Comparison of ENCODE assay signal across 18 cellular contexts in the genomic region with DNA sequence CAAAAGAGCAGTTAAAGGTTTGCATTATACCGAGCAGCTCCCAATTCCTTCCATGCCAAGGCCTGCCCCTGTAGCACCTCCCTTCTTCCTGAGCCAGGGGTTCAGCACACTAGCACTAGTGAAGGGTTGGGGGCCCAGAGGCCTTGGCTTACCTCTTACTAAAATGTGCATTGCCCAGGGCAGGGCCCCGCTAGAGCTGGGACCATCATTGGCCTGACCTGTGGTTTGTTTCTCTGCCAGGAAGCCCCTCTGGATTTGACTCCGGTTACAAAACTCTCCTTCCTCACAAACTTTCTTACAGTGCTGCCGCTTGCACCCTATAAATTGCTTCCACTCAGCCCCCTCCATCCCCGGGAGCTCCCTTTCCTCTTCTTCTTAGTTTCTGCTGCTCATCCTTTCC. TPM values are rescaled to one million over a fixed set of nuclear protein-coding genes. Genes with fewer than 3 reads are reported as not detected.
DNase-seq lines count a peak whose midpoint lies in the region; ATAC-seq and TF ChIP-seq lines count a peak whose summit lies in the region.
"Had no signal": no experiment of that assay in that cellular context is flagged by ENCODE, and none has a peak within 500 bp of the region (broad histone marks: within the 10 kb centered on the region; RNA-seq: fewer than 3 reads in every experiment).

No MANE protein-coding gene starts in this region.

- H3K36me3 Mint-ChIP-seq in MCF 10A (ENCODE audit: insufficient read depth, unreplicated experiment) (peaks cover 31% of the 10 kb centered on the region), endothelial cell (ENCODE audit: low read depth, unreplicated experiment) (peaks cover 28% of the 10 kb centered on the region), neural crest cell (ENCODE audit: low read depth) (peaks cover 2% of the 10 kb centered on the region)

- H3K27ac ChIP-seq in mammary epithelial cell (ENCODE audit: insufficient read depth, low read depth, low read length) (no peak overlapping the region), upper lobe of left lung (peak overlapping the region in 3 of 4 donors; percentile 5 to 29 (median 28))
- H3K27ac ChIP-seq: neutrophil, thoracic aorta had no signal

- 94% methylated on average over 4 of the region's 5 CpGs for WGBS in mammary epithelial cell (ENCODE audit: low coverage, missing lambda C conversion rate)
- 85 to 86% methylated on average over 5 of the region's 5 CpGs for WGBS in upper lobe of left lung, 2 donors

- CTCF ChIA-PET in MCF 10A (lab: Yijun Ruan, JAX) (no interaction called here), mammary epithelial cell (lab: Charles Lee; ENCODE audit: low non-redundant PET) (no interaction called here)

- peak overlapping the region; percentile 46 for H3K27ac Mint-ChIP-seq in MCF 10A (ENCODE audit: low read depth, unreplicated experiment)
- H3K27ac Mint-ChIP-seq in endothelial cell (ENCODE audit: unreplicated experiment) = peak overlapping the region; percentile 11
- peak overlapping the region; percentile 1 for H3K27ac Mint-ChIP-seq in neural crest cell (ENCODE audit: unreplicated experiment)
- H3K27ac Mint-ChIP-seq: activated CD4-positive, alpha-beta memory T cell treated with anti-CD3 and anti-CD28 coated beads, Interleukin-2, amount 10 ng/mL, durations not matched to agents 7 days and 5 days had no signal

- peaks cover 8% of the 10 kb centered on the region for H4K20me1 ChIP-seq in mammary epithelial cell (ENCODE audit: insufficient read depth, low read length)

- TF ChIP-seq CTCF in MCF 10A (IDR thresholded peaks at IDR 0.05; ENCODE audit: unreplicated experiment) (no peak), mammary epithelial cell (conservative IDR thresholded peaks at IDR 0.05 in 1 of 2, IDR thresholded peaks at IDR 0.05 in 1 of 2; ENCODE audit: extremely low read depth in 1 of 2, insufficient read depth in 1 of 2, low read depth in 1 of 2, low read length in 2 of 2) (no peak), endothelial cell (IDR thresholded peaks at IDR 0.05; ENCODE audit: unreplicated experiment) (no peak), neural crest cell (conservative IDR thresholded peaks at IDR 0.05) (no peak), upper lobe of left lung (IDR thresholded peaks at IDR 0.05) (no peak)

- H3K4me3 Mint-ChIP-seq in MCF 10A (ENCODE audit: unreplicated experiment) (no peak overlapping the region), endothelial cell (ENCODE audit: unreplicated experiment) (no peak overlapping the region), neural crest cell (no peak overlapping the region)
- H3K4me3 Mint-ChIP-seq: activated CD4-positive, alpha-beta memory T cell treated with anti-CD3 and anti-CD28 coated beads, Interleukin-2, amount 10 ng/mL, durations not matched to agents 7 days and 5 days; CD8-positive, alpha-beta T cell had no signal

- intact Hi-C loops in MCF 10A (cut with micrococcal nuclease) (no loop called here), mammary epithelial cell (cut with micrococcal nuclease) (loop anchor here (10.0 kb wide), 1 partner anchor 71 kb away; no protein-coding TSS in a partner anchor)

- BruUV-seq in MCF 10A (replicated peaks; lab: Mats Ljungman, UMichigan) = no TSS peak
- no TSS peak for BruUV-seq in mammary epithelial cell (replicated peaks; lab: Mats Ljungman, UMichigan)

- peaks cover 51% of the 10 kb centered on the region for H3K4me1 ChIP-seq in mammary epithelial cell (ENCODE audit: insufficient read depth, low read length)
- H3K4me1 ChIP-seq in upper lobe of left lung = peaks cover 63 to 70% (median 64%) of the 10 kb centered on the region in 4 donors

- peaks cover 33% of the 10 kb centered on the region for H3K36me3 ChIP-seq in mammary epithelial cell (ENCODE audit: insufficient read depth, low read length)
- H3K36me3 ChIP-seq in upper lobe of left lung = peaks cover 0 to 44% (median 8%) of the 10 kb centered on the region in 4 donors

- H3K27me3 Mint-ChIP-seq in MCF 10A (ENCODE audit: insufficient read depth, unreplicated experiment) = no peaks in the 10 kb centered on the region
- H3K27me3 Mint-ChIP-seq in endothelial cell (ENCODE audit: unreplicated experiment) = peaks cover 7% of the 10 kb centered on the region
- no peaks in the 10 kb centered on the region for H3K27me3 Mint-ChIP-seq in neural crest cell (ENCODE audit: low read depth)
- H3K27me3 Mint-ChIP-seq: activated CD4-positive, alpha-beta memory T cell treated with anti-CD3 and anti-CD28 coated beads, Interleukin-2, amount 10 ng/mL, durations not matched to agents 7 days and 5 days had no signal

- no peaks in the 10 kb centered on the region for H3K9me3 Mint-ChIP-seq in MCF 10A (ENCODE audit: unreplicated experiment)
- no peaks in the 10 kb centered on the region for H3K9me3 Mint-ChIP-seq in endothelial cell (ENCODE audit: unreplicated experiment)
- H3K9me3 Mint-ChIP-seq in neural crest cell = no peaks in the 10 kb centered on the region
- H3K9me3 Mint-ChIP-seq: activated CD4-positive, alpha-beta memory T cell treated with anti-CD3 and anti-CD28 coated beads, Interleukin-2, amount 10 ng/mL, durations not matched to agents 7 days and 5 days; CD8-positive, alpha-beta T cell had no signal

- H3K4me3 ChIP-seq in mammary epithelial cell (replicated peaks in 1 of 3; ENCODE audit: insufficient read depth in 1 of 3, low read depth in 2 of 3, low read length in 3 of 3) (no peak overlapping the region), upper lobe of left lung (no peak overlapping the region)
- H3K4me3 ChIP-seq: skin epidermis, thoracic aorta had no signal

- no peak for ATAC-seq in upper lobe of left lung (ENCODE audit: low FRiP score in 2 of 2)
- ATAC-seq in HG02798 (IDR thresholded peaks at IDR 0.05; ENCODE audit: poor library complexity, unreplicated experiment) = no peak

- DNase-seq in MCF 10A (ENCODE audit: unreplicated experiment) (no peak), mammary epithelial cell (no peak), endothelial cell (ENCODE audit: low spot score) (no peak), neural crest cell (ENCODE audit: low read depth, low spot score) (no peak), upper lobe of left lung (no peak), NCI-H2171 (lab: John Stamatoyannopoulos, UW) (no peak), NCI-H128 (lab: John Stamatoyannopoulos, UW; ENCODE audit: unreplicated experiment) (no peak)
- DNase-seq: activated CD4-positive, alpha-beta memory T cell treated with anti-CD3 and anti-CD28 coated beads, Interleukin-2, amount 10 ng/mL, durations not matched to agents 7 days and 5 days; CD8-positive, alpha-beta T cell; foreskin melanocyte; mesendoderm; NCI-H2171 treated with DMSO at 0.1 percent for 48 hours; NCI-H82; stimulated activated CD4-positive, alpha-beta T cell treated with anti-CD3 and anti-CD28 coated beads, Interleukin-4, amount 100 ng/mL, for 4 hours had no signal

- in situ Hi-C loops in mammary epithelial cell (cut with MboI; ENCODE audit: low sequenced_read_pairs in 2 of 2) = no loop called here

- H3K9ac ChIP-seq in mammary epithelial cell (ENCODE audit: insufficient read depth, low read length) = no peak overlapping the region

- POLR2A ChIA-PET in MCF 10A (lab: Yijun Ruan, JAX) = interaction anchor here (1.2 kb wide), 1 partner anchor 11 kb away, joined by 3 read pairs; no protein-coding TSS in a partner anchor

- TF ChIP-seq EP300 in upper lobe of left lung (IDR thresholded peaks at IDR 0.05) = no peak

- H3K4me2 ChIP-seq in mammary epithelial cell (ENCODE audit: insufficient read depth, low read depth, low read length) = no peak overlapping the region

- peaks cover 100% of the 10 kb centered on the region for H3K79me2 ChIP-seq in mammary epithelial cell (ENCODE audit: insufficient read depth, low read length)

- TF ChIP-seq POLR2A in upper lobe of left lung (IDR thresholded peaks at IDR 0.05) = no peak

- dilution Hi-C loops in mammary epithelial cell (cut with HindIII; ENCODE audit: low sequenced_read_pairs) = no loop called here

- no peak overlapping the region for H2AFZ ChIP-seq in mammary epithelial cell (ENCODE audit: low read depth, low read length)

- H3K9me3 ChIP-seq in mammary epithelial cell (replicated peaks; ENCODE audit: insufficient read depth, low read length) = no peaks in the 10 kb centered on the region
- no peaks in the 10 kb centered on the region for H3K9me3 ChIP-seq in upper lobe of left lung
- H3K9me3 ChIP-seq: neutrophil, thoracic aorta had no signal

- H3K27me3 ChIP-seq in mammary epithelial cell (ENCODE audit: insufficient read depth, low read length) = no peaks in the 10 kb centered on the region
- H3K27me3 ChIP-seq in upper lobe of left lung = no peaks in the 10 kb centered on the region
- H3K27me3 ChIP-seq: neutrophil had no signal

- H3K4me1 Mint-ChIP-seq in MCF 10A (ENCODE audit: insufficient read depth, unreplicated experiment) (peaks cover 41% of the 10 kb centered on the region), endothelial cell (ENCODE audit: unreplicated experiment) (peaks cover 42% of the 10 kb centered on the region), neural crest cell (peaks cover 49% of the 10 kb centered on the region)

RNA-seq across cellular contexts. Expression of a gene that starts 33.8 kb away (rescaled TPM):
- total RNA-seq in MCF 10A (2022) (214 and 230 TPM in 2 replicates), mammary epithelial cell (100 to 1,000 TPM; 168 to 352 TPM), endothelial cell (ENCODE audit: unreplicated experiment) (392 TPM), neural crest cell (241 and 244 TPM in 2 replicates), upper lobe of left lung (100 to 1,000 TPM; 201 to 380 (median 285) TPM)
- 171 TPM for polyA plus RNA-seq in mammary epithelial cell
- 766 TPM for polyA minus RNA-seq in mammary epithelial cell
